In the genomic region with DNA sequence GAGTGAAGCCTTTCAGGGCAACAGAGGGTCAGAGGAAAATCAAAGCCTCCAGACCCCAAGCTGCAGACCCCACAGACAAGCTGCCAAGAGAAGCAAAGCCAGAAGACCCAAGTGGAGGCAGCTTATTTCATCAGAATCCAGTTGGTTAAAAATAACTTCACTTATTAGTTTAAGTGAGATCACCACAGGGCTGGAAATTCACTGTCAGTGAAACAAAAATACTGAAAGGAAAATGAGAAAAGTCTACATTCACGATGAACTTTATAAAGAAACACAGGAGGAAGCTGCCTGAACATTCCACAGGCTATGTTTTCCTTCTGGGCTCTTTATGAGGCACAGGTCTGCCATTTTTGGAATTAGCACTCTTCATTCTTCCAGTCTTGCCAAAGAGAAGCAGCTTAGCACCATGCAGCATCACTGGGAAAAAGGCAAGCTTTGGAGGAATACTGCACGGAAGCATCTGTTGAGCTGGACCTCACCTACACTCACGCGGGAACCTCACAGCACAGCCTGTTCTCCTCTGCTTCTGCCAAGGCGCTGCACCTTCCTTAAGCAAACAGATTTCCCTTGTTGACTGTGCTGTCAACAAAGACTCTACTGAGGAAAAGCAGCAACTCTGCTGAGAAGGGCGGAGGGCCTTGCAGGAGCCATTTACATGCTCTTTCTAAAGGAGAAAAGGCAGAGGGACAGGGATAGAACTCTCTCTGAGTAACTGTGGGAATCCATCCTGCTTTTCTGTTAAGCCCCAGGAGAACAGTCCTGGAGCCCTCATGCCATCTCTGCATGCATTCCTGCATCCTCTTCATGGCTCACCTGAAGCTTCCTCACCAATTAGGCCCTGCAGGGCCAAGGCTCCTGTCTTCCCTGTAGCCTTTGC, we compare ENCODE assay signal across 17 cellular contexts. TPM values are rescaled to one million over a fixed set of nuclear protein-coding genes. Genes with fewer than 3 reads are reported as not detected.
DNase-seq lines count a peak whose midpoint lies in the region; ATAC-seq and TF ChIP-seq lines count a peak whose summit lies in the region.
"Had no signal": no experiment of that assay in that cellular context is flagged by ENCODE, and none has a peak within 500 bp of the region (broad histone marks: within the 10 kb centered on the region; RNA-seq: fewer than 3 reads in every experiment).

No MANE protein-coding gene starts in this region.

- H2BK5ac ChIP-seq in H9 (ENCODE audit: insufficient read length, low read length) = no peak overlapping the region

- no peak overlapping the region for H3K4ac ChIP-seq in H9 (ENCODE audit: low read depth, low read length)

- H3K9ac ChIP-seq in H9 (ENCODE audit: extremely low read depth, insufficient read length, low read length) = no peak overlapping the region

- H3K27me3 ChIP-seq in H9 (ENCODE audit: insufficient read depth, low read length) (no peaks in the 10 kb centered on the region), ascending aorta (no peaks in the 10 kb centered on the region)
- H3K27me3 ChIP-seq: Peyer's patch had no signal

- H3K23ac ChIP-seq in H9 (ENCODE audit: insufficient read length, low read depth, low read length) = no peak overlapping the region

- no peaks in the 10 kb centered on the region for H3K79me2 ChIP-seq in H9 (ENCODE audit: insufficient read depth, low read length)

- H3T11ph ChIP-seq in H9 (ENCODE audit: low read length) = no peak overlapping the region

- no CpG with 5 or more reads among the region's 6 CpGs for WGBS in H9 (ENCODE audit: extremely low coverage, insufficient read length, low lambda C conversion rate)

- H4K20me1 ChIP-seq in H9 (ENCODE audit: control insufficient read depth, insufficient read depth, insufficient read length) = no peaks in the 10 kb centered on the region

- no peak overlapping the region for H4K8ac ChIP-seq in H9 (replicated peaks; ENCODE audit: insufficient read length, low read depth, low read length)

- no peak overlapping the region for H2AK5ac ChIP-seq in H9 (ENCODE audit: insufficient read length, low read length)

- H3K18ac ChIP-seq in H9 (ENCODE audit: insufficient read length, low read depth, low read length) = no peak overlapping the region

- no peaks in the 10 kb centered on the region for H3K9me3 Mint-ChIP-seq in H9
- H3K9me3 Mint-ChIP-seq in stimulated activated effector memory CD8-positive, alpha-beta T cell treated with anti-CD3 and anti-CD28 coated beads, Interleukin-12 subunit alpha, Interleukin-12 subunit beta, amount 100 ng/mL, for 72 hours = no peaks in the 10 kb centered on the region
- no peaks in the 10 kb centered on the region for H3K9me3 Mint-ChIP-seq in activated T-cell treated with anti-CD3 and anti-CD28 coated beads, Interleukin-2, amount 50 U/mL, for 4 hours
- H3K9me3 Mint-ChIP-seq: stimulated activated naive CD8-positive, alpha-beta T cell treated with anti-CD3 and anti-CD28 coated beads, Interleukin-15, amount 100 ng/mL, for 72 hours had no signal

- H2BK12ac ChIP-seq in H9 (ENCODE audit: insufficient read length, low read depth, low read length) = no peak overlapping the region

- ATAC-seq in left colon = peak; percentile 92
- peak; percentile 46 for ATAC-seq in stimulated activated effector memory CD8-positive, alpha-beta T cell treated with anti-CD3 and anti-CD28 coated beads, Interleukin-12 subunit alpha, Interleukin-12 subunit beta, amount 100 ng/mL, for 72 hours
- ATAC-seq in activated T-cell treated with anti-CD3 and anti-CD28 coated beads, Interleukin-2, amount 50 U/mL, for 4 hours = no peak
- ATAC-seq in HG03097 (IDR thresholded peaks at IDR 0.05; ENCODE audit: low FRiP score, unreplicated experiment) = no peak
- ATAC-seq in GM18868 (IDR thresholded peaks at IDR 0.05; ENCODE audit: unreplicated experiment) = no peak

- H3K9me3 ChIP-seq in H9 (ENCODE audit: control insufficient read depth, low read depth, low read length) = no peaks in the 10 kb centered on the region
- H3K9me3 ChIP-seq in ascending aorta = no peaks in the 10 kb centered on the region
- H3K9me3 ChIP-seq: left ventricle myocardium inferior, Peyer's patch had no signal

- H3K36me3 ChIP-seq in ascending aorta = peaks cover 19 to 35% of the 10 kb centered on the region in 2 donors
- H3K36me3 ChIP-seq: left ventricle myocardium inferior, Peyer's patch had no signal

- TF ChIP-seq CTCF in H9 (conservative IDR thresholded peaks at IDR 0.05) (no peak), ascending aorta (IDR thresholded peaks at IDR 0.05) (no peak)

- no peak overlapping the region for H4K91ac ChIP-seq in H9 (ENCODE audit: insufficient read length, low read depth, low read length)

- H2BK20ac ChIP-seq in H9 (ENCODE audit: low read depth, low read length, poor library complexity, severe bottlenecking) = no peak overlapping the region

- H3K4me1 ChIP-seq in H9 (ENCODE audit: insufficient read depth, low read length) (no peaks in the 10 kb centered on the region), ascending aorta (peaks cover 18 to 41% of the 10 kb centered on the region in 2 donors)
- H3K4me1 ChIP-seq: left ventricle myocardium inferior, Peyer's patch had no signal

- no peak overlapping the region for H4K5ac ChIP-seq in H9 (ENCODE audit: insufficient read length, low read depth, low read length)

- no peak overlapping the region for H2BK120ac ChIP-seq in H9 (ENCODE audit: low read depth, low read length, poor library complexity, severe bottlenecking)

- H3K36me3 Mint-ChIP-seq in H9 (ENCODE audit: insufficient read depth in 1 of 3, low read depth in 3 of 3) = peaks cover 0 to 2% (median 0%) of the 10 kb centered on the region in 3 experiments; a peak in 2 of 7 replicates
- H3K36me3 Mint-ChIP-seq in stimulated activated effector memory CD8-positive, alpha-beta T cell treated with anti-CD3 and anti-CD28 coated beads, Interleukin-12 subunit alpha, Interleukin-12 subunit beta, amount 100 ng/mL, for 72 hours = no peaks in the 10 kb centered on the region
- no peaks in the 10 kb centered on the region for H3K36me3 Mint-ChIP-seq in activated T-cell treated with anti-CD3 and anti-CD28 coated beads, Interleukin-2, amount 50 U/mL, for 4 hours (ENCODE audit: insufficient read depth)

- no peak overlapping the region for H2AFZ ChIP-seq in H9 (ENCODE audit: low read length)

- H3K27ac Mint-ChIP-seq in H9 = no peak overlapping the region
- H3K27ac Mint-ChIP-seq in stimulated activated effector memory CD8-positive, alpha-beta T cell treated with anti-CD3 and anti-CD28 coated beads, Interleukin-12 subunit alpha, Interleukin-12 subunit beta, amount 100 ng/mL, for 72 hours = no peak overlapping the region
- H3K27ac Mint-ChIP-seq: progenitor cell of endocrine pancreas had no signal

- peak; percentile 35 for DNase-seq in H9
- peak in 1 of 2 donors; percentile 69 for DNase-seq in ascending aorta (ENCODE audit: low spot score in 2 of 2)
- DNase-seq in left colon = peak in 1 of 2 donors; percentile 37
- DNase-seq in stimulated activated effector memory CD8-positive, alpha-beta T cell treated with anti-CD3 and anti-CD28 coated beads, Interleukin-12 subunit alpha, Interleukin-12 subunit beta, amount 100 ng/mL, for 72 hours (ENCODE audit: low spot score in 2 of 2) = no peak
- DNase-seq in activated T-cell treated with anti-CD3 and anti-CD28 coated beads, Interleukin-2, amount 50 U/mL, for 4 hours = no peak
- no peak for DNase-seq in kidney glomerular epithelial cell (lab: John Stamatoyannopoulos, UW)
- DNase-seq: activated naive CD4-positive, alpha-beta T cell treated with anti-CD3 and anti-CD28 coated beads, Interleukin-2, amount 50 U/mL, for 16 hours; effector CD8-positive, alpha-beta T cell; left ventricle myocardium inferior; NCI-H1930; NCI-H524 treated with DMSO at 0.1 percent for 48 hours; Peyer's patch; stimulated activated naive CD8-positive, alpha-beta T cell treated with anti-CD3 and anti-CD28 coated beads, Interleukin-15, amount 100 ng/mL, for 72 hours had no signal

- H3K4me3 Mint-ChIP-seq in H9 = no peak overlapping the region
- no peak overlapping the region for H3K4me3 Mint-ChIP-seq in stimulated activated effector memory CD8-positive, alpha-beta T cell treated with anti-CD3 and anti-CD28 coated beads, Interleukin-12 subunit alpha, Interleukin-12 subunit beta, amount 100 ng/mL, for 72 hours
- no peak overlapping the region for H3K4me3 Mint-ChIP-seq in activated T-cell treated with anti-CD3 and anti-CD28 coated beads, Interleukin-2, amount 50 U/mL, for 4 hours
- H3K4me3 Mint-ChIP-seq: stimulated activated naive CD8-positive, alpha-beta T cell treated with anti-CD3 and anti-CD28 coated beads, Interleukin-15, amount 100 ng/mL, for 72 hours had no signal

- H3K79me1 ChIP-seq in H9 (ENCODE audit: insufficient read depth, low read depth, low read length, poor library complexity, severe bottlenecking) = no peaks in the 10 kb centered on the region

- H2BK15ac ChIP-seq in H9 (ENCODE audit: low read depth, low read length) = no peak overlapping the region

- no peak overlapping the region for H3K56ac ChIP-seq in H9 (ENCODE audit: insufficient read length, low read depth, low read length)

- no peaks in the 10 kb centered on the region for H3K23me2 ChIP-seq in H9 (ENCODE audit: insufficient read length, low read depth, low read length, poor library complexity, severe bottlenecking)

- H3K4me1 Mint-ChIP-seq in H9 = peaks cover 11 to 16% of the 10 kb centered on the region in 2 experiments
- no peaks in the 10 kb centered on the region for H3K4me1 Mint-ChIP-seq in stimulated activated effector memory CD8-positive, alpha-beta T cell treated with anti-CD3 and anti-CD28 coated beads, Interleukin-12 subunit alpha, Interleukin-12 subunit beta, amount 100 ng/mL, for 72 hours
- H3K4me1 Mint-ChIP-seq in activated T-cell treated with anti-CD3 and anti-CD28 coated beads, Interleukin-2, amount 50 U/mL, for 4 hours (ENCODE audit: low read depth) = no peaks in the 10 kb centered on the region
- H3K4me1 Mint-ChIP-seq: stimulated activated naive CD8-positive, alpha-beta T cell treated with anti-CD3 and anti-CD28 coated beads, Interleukin-15, amount 100 ng/mL, for 72 hours had no signal

- H3K27ac ChIP-seq in H9 (ENCODE audit: insufficient read length, low read depth, low read length) (no peak overlapping the region), ascending aorta (peak overlapping the region; percentile 90 to 91)
- H3K27ac ChIP-seq: left ventricle myocardium inferior, Peyer's patch had no signal

- 0 out of 2 replicates have a peak, but pooled peaks cover 1% of the 10 kb centered on the region for H3K27me3 Mint-ChIP-seq in H9 (ENCODE audit: low read depth)
- H3K27me3 Mint-ChIP-seq in activated T-cell treated with anti-CD3 and anti-CD28 coated beads, Interleukin-2, amount 50 U/mL, for 4 hours (ENCODE audit: low read depth) = peaks cover 5% of the 10 kb centered on the region

- intact Hi-C loops in ascending aorta (cut with DNase I) (loop anchor here (2.0 kb wide), 2 partner anchors 18 to 34 kb away; no protein-coding TSS in a partner anchor), left colon (cut with DNase I, micrococcal nuclease) (no loop called here)

- no peak overlapping the region for H3K4me2 ChIP-seq in H9 (ENCODE audit: insufficient read depth, insufficient read length, low read length)

- no peak overlapping the region for H3K4me3 ChIP-seq in ascending aorta
- H3K4me3 ChIP-seq: left ventricle myocardium inferior, Peyer's patch had no signal

- no peak overlapping the region; the same call in 1 of the 2 replicates for H3K14ac ChIP-seq in H9 (ENCODE audit: insufficient read depth, low read length)

RNA-seq across cellular contexts. Expression of a gene that starts 15.8 kb away (rescaled TPM):
- total RNA-seq in H9 (2021) (4.5 and 4.9 TPM in 2 replicates), ascending aorta (68.0 TPM), left colon (under 1 TPM; 0.37 to 0.89 TPM)
- total RNA-seq in activated T-cell treated with anti-CD3 and anti-CD28 coated beads, Interleukin-2, amount 50 U/mL, for 4 hours = not detected
- total RNA-seq: H4 had no signal

Comparison
In these comparisons a context has a peak if more than half of its experiments do, and no peak if none do; other contexts are left out.
1. ATAC-seq: peak in left colon (single experiment) and stimulated activated effector memory CD8-positive, alpha-beta T cell treated with anti-CD3 and anti-CD28 coated beads, Interleukin-12 subunit alpha, Interleukin-12 subunit beta, amount 100 ng/mL, for 72 hours (single experiment); none in activated T-cell treated with anti-CD3 and anti-CD28 coated beads, Interleukin-2, amount 50 U/mL, for 4 hours (0 of 2), HG03097 (single experiment) and GM18868 (single experiment).
2. RNA of a gene that starts 15.8 kb away (total RNA-seq): 68.0 TPM in ascending aorta (single experiment); 4.5 to 4.9 TPM in H9, 0.37 to 0.89 TPM in left colon and not detected in activated T-cell treated with anti-CD3 and anti-CD28 coated beads, Interleukin-2, amount 50 U/mL, for 4 hours; every median in the first group is over 10 times any median in the second.